Comparison of ENCODE assay signal across 27 cellular contexts in genomic region chr17:16251556-16251955, GRCh38.
"Had no signal": no experiment of that assay in that cellular context is flagged by ENCODE, and none has a peak within 500 bp of the region (broad histone marks: within the 10 kb centered on the region; RNA-seq: fewer than 3 reads in every experiment).

No MANE protein-coding gene starts in this region.

- H3K27ac ChIP-seq: colonic mucosa, gastroesophageal sphincter, heart left ventricle, left lung, neural progenitor cell, parathyroid adenoma, thyroid gland, vagina had no signal

- H3K9me3 ChIP-seq: colonic mucosa, gastroesophageal sphincter, heart left ventricle, left lung, mucosa of descending colon, stomach, thyroid gland, vagina had no signal

- DNase-seq: colonic mucosa; effector CD8-positive, alpha-beta T cell; endodermal cell; foreskin fibroblast; heart left ventricle; hippocampal formation; left cardiac atrium; left lung; mesenchymal stem cell; mucosa of descending colon; naive B cell; stimulated activated CD4-positive, alpha-beta T cell treated with anti-CD3 and anti-CD28 coated beads, Interleukin-4, amount 100 ng/mL, for 4 hours; stimulated activated naive B cell treated with anti-CD40 and anti-IgM and Interleukin-4, amounts not matched to agents 10 μg/mL and 1 μg/mL and 100 μg/mL, for 72 hours; stomach; thyroid gland; trophoblast cell had no signal

- H3K9ac ChIP-seq: neural progenitor cell, parathyroid adenoma had no signal

- H3K27me3 ChIP-seq: colonic mucosa, gastroesophageal sphincter, heart left ventricle, left lung, stomach, thyroid gland, vagina had no signal

- H3K27me3 Mint-ChIP-seq: dendritic cell treated with granulocyte-macrophage colony-stimulating factor and Interleukin-4, amounts not matched to agents 40 ng/mL and 50 ng/mL, for 4 days; naive B cell; progenitor cell of endocrine pancreas; stimulated activated naive B cell treated with anti-CD40 and anti-IgM and Interleukin-4, amounts not matched to agents 10 μg/mL and 1 μg/mL and 100 μg/mL, for 72 hours had no signal

- H3K27ac Mint-ChIP-seq: dendritic cell treated with granulocyte-macrophage colony-stimulating factor and Interleukin-4, amounts not matched to agents 40 ng/mL and 50 ng/mL, for 4 days; endodermal cell; mesothelial cell of epicardium; neural progenitor cell; progenitor cell of endocrine pancreas had no signal

- H3K4me3 Mint-ChIP-seq: dendritic cell treated with granulocyte-macrophage colony-stimulating factor and Interleukin-4, amounts not matched to agents 40 ng/mL and 50 ng/mL, for 4 days; endodermal cell; mesothelial cell of epicardium; naive B cell; nephron; neural progenitor cell; stimulated activated naive B cell treated with anti-CD40 and anti-IgM and Interleukin-4, amounts not matched to agents 10 μg/mL and 1 μg/mL and 100 μg/mL, for 72 hours had no signal

- H3K36me3 ChIP-seq: colonic mucosa, gastroesophageal sphincter, heart left ventricle, neural progenitor cell, thyroid gland, vagina had no signal

- FAIRE-seq: islet of Langerhans had no signal

- H3K4me1 ChIP-seq: colonic mucosa, parathyroid adenoma had no signal

- H3K4me3 ChIP-seq: colonic mucosa, gastroesophageal sphincter, heart left ventricle, left lung, mucosa of descending colon, neural progenitor cell, stomach, thyroid gland, vagina had no signal

- H3K9me3 Mint-ChIP-seq: dendritic cell treated with granulocyte-macrophage colony-stimulating factor and Interleukin-4, amounts not matched to agents 40 ng/mL and 50 ng/mL, for 4 days; endodermal cell; mesothelial cell of epicardium; naive B cell; nephron; neural progenitor cell; stimulated activated naive B cell treated with anti-CD40 and anti-IgM and Interleukin-4, amounts not matched to agents 10 μg/mL and 1 μg/mL and 100 μg/mL, for 72 hours had no signal

- ATAC-seq: esophagus mucosa; gastroesophageal sphincter; heart left ventricle; left cardiac atrium; left lung; mucosa of descending colon; sciatic nerve; stimulated activated naive B cell treated with anti-CD40 and anti-IgM and Interleukin-4, amounts not matched to agents 10 μg/mL and 1 μg/mL and 100 μg/mL, for 72 hours had no signal
